Comparison of ENCODE assay signal across 1 cellular context in the genomic region with DNA sequence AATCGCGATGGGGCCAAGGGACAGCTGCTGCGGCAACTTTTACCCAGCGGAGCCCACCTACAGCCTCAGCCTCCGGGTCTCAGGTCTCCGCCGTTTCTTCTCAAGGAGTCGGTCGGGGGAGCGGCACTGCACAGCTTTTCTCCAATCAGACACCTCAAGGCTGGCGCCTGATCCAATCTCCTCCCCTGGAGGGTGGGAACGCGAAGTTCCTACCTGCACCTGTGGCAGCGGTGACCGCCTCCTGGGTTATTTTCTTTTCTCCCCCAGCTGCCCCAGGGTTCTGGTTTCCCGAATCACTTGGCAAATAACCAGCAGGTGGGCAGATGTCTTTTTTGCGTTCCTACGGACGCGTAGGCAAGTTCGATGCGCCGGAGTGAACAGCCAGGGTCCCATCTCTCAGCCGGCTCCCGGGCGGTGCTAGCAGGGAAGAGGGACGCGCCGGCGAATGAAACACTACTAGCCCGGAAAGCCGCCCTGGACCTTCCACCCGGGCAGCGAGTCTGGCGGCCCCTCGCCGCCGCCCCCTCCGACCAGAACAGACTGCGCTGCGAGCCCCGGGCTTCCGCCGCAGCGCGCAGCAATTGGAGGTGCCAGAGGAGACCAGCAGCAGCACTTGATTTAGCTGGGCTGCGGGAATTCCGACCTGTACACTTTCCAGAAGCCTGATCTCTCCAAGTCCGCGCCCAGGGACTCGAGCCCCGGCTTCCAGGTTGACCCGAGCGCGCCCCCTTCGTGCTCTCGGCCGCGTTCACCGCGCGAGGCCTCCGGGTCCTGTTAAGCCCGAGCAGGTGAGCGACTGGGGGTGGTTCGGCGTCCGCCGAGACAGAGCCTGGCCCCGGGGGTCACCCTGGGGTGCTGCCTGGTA.
TF ChIP-seq lines count a peak whose summit lies in the region.

A gene with protein sequence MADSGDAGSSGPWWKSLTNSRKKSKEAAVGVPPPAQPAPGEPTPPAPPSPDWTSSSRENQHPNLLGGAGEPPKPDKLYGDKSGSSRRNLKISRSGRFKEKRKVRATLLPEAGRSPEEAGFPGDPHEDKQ (plus strand): TSS at position 246 of the 865 bp plus-strand sequence. CDS start 2,495 bp downstream, outside the sequence.

TF ChIP-seq in HEK293, 187 proteins besides CTCF, POLR2A, EP300 and RAD21 (continued from another document and continues in another):
- TF ChIP-seq, protein P1, sequence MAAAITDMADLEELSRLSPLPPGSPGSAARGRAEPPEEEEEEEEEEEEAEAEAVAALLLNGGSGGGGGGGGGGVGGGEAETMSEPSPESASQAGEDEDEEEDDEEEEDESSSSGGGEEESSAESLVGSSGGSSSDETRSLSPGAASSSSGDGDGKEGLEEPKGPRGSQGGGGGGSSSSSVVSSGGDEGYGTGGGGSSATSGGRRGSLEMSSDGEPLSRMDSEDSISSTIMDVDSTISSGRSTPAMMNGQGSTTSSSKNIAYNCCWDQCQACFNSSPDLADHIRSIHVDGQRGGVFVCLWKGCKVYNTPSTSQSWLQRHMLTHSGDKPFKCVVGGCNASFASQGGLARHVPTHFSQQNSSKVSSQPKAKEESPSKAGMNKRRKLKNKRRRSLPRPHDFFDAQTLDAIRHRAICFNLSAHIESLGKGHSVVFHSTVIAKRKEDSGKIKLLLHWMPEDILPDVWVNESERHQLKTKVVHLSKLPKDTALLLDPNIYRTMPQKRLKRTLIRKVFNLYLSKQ (tag by site-specific recombination; IDR thresholded peaks at IDR 0.05; ENCODE audit: borderline replicate concordance), result no peak
- no peak for TF ChIP-seq KLF7 (tag by site-specific recombination; IDR thresholded peaks at IDR 0.05; ENCODE audit: borderline replicate concordance)
- 0 out of 2 replicates have a peak, but pooled peaks have one; percentile 39 for TF ChIP-seq ZNF146 (tag by site-specific recombination; IDR thresholded peaks at IDR 0.05)
- peak; percentile 75 for TF ChIP-seq ZBTB26 (tag by site-specific recombination; optimal IDR thresholded peaks at IDR 0.05)
- no peak; the same call in 1 of the 2 replicates for TF ChIP-seq ZNF558 (tag by site-specific recombination; IDR thresholded peaks at IDR 0.05)
- TF ChIP-seq ZNF473 (tag by site-specific recombination; IDR thresholded peaks at IDR 0.05), result no peak
- no peak for TF ChIP-seq INSM2 (tag by site-specific recombination; IDR thresholded peaks at IDR 0.05)
- TF ChIP-seq ZNF24 (tag by site-specific recombination; IDR thresholded peaks at IDR 0.05), result no peak
- TF ChIP-seq, protein P2, sequence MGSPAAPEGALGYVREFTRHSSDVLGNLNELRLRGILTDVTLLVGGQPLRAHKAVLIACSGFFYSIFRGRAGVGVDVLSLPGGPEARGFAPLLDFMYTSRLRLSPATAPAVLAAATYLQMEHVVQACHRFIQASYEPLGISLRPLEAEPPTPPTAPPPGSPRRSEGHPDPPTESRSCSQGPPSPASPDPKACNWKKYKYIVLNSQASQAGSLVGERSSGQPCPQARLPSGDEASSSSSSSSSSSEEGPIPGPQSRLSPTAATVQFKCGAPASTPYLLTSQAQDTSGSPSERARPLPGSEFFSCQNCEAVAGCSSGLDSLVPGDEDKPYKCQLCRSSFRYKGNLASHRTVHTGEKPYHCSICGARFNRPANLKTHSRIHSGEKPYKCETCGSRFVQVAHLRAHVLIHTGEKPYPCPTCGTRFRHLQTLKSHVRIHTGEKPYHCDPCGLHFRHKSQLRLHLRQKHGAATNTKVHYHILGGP (tag by site-specific recombination; IDR thresholded peaks at IDR 0.05), result no peak
- no peak for TF ChIP-seq IKZF3 (tag by site-specific recombination; IDR thresholded peaks at IDR 0.05)
- no peak for TF ChIP-seq ZNF777 (tag by site-specific recombination; IDR thresholded peaks at IDR 0.05; ENCODE audit: borderline replicate concordance)
- TF ChIP-seq PRDM1 (tag by site-specific recombination; IDR thresholded peaks at IDR 0.05), result no peak
- no peak for TF ChIP-seq ZNF114 (tag by site-specific recombination; IDR thresholded peaks at IDR 0.05)
- no peak for TF ChIP-seq ZNF629 (tag by site-specific recombination; IDR thresholded peaks at IDR 0.05)
- TF ChIP-seq ZNF664 (tag by site-specific recombination; IDR thresholded peaks at IDR 0.05), result no peak
- no peak for TF ChIP-seq MZF1 (tag by site-specific recombination; IDR thresholded peaks at IDR 0.05; ENCODE audit: borderline replicate concordance)
- no peak for TF ChIP-seq ZNF19 (tag by site-specific recombination; IDR thresholded peaks at IDR 0.05; ENCODE audit: low read depth)
- TF ChIP-seq ZFP41 (tag by site-specific recombination; IDR thresholded peaks at IDR 0.05; ENCODE audit: borderline replicate concordance), result no peak
- TF ChIP-seq ZNF510 (tag by site-specific recombination; IDR thresholded peaks at IDR 0.05; ENCODE audit: insufficient replicate concordance), result no peak
- no peak for TF ChIP-seq YY1 (tag by site-specific recombination; IDR thresholded peaks at IDR 0.05)
- TF ChIP-seq ZNF658 (tag by site-specific recombination; IDR thresholded peaks at IDR 0.05), result no peak
- peak; percentile 50 for TF ChIP-seq ZFHX2 (tag by site-specific recombination; conservative IDR thresholded peaks at IDR 0.05)
- no peak for TF ChIP-seq KLF8 (tag by site-specific recombination; IDR thresholded peaks at IDR 0.05)
- no peak for TF ChIP-seq ZNF274 (IDR thresholded peaks at IDR 0.05; ENCODE audit: low read length)
- TF ChIP-seq ZNF274 (tag by site-specific recombination; IDR thresholded peaks at IDR 0.05; ENCODE audit: borderline replicate concordance), result no peak
- TF ChIP-seq ZNF37A (tag by site-specific recombination; IDR thresholded peaks at IDR 0.05), result no peak
- TF ChIP-seq ZNF596 (tag by site-specific recombination; IDR thresholded peaks at IDR 0.05), result no peak
- no peak for TF ChIP-seq ZNF585B (tag by site-specific recombination; IDR thresholded peaks at IDR 0.05)
- TF ChIP-seq ZNF16 (tag by site-specific recombination; IDR thresholded peaks at IDR 0.05; ENCODE audit: low read depth), result no peak
- TF ChIP-seq, protein P3, sequence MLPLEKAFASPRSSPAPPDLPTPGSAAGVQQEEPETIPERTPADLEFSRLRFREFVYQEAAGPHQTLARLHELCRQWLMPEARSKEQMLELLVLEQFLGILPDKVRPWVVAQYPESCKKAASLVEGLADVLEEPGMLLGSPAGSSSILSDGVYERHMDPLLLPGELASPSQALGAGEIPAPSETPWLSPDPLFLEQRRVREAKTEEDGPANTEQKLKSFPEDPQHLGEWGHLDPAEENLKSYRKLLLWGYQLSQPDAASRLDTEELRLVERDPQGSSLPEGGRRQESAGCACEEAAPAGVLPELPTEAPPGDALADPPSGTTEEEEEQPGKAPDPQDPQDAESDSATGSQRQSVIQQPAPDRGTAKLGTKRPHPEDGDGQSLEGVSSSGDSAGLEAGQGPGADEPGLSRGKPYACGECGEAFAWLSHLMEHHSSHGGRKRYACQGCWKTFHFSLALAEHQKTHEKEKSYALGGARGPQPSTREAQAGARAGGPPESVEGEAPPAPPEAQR (tag by site-specific recombination; IDR thresholded peaks at IDR 0.05), result no peak
- no peak for TF ChIP-seq ZNF791 (tag by site-specific recombination; IDR thresholded peaks at IDR 0.05)
- TF ChIP-seq SP3 (tag by site-specific recombination; IDR thresholded peaks at IDR 0.05), result peak; percentile 34
- TF ChIP-seq ZNF792 (tag by site-specific recombination; IDR thresholded peaks at IDR 0.05), result no peak
- TF ChIP-seq KLF9 (tag by site-specific recombination; IDR thresholded peaks at IDR 0.05; ENCODE audit: low read depth), result no peak; the same call in 1 of the 2 replicates
- TF ChIP-seq, protein P4, sequence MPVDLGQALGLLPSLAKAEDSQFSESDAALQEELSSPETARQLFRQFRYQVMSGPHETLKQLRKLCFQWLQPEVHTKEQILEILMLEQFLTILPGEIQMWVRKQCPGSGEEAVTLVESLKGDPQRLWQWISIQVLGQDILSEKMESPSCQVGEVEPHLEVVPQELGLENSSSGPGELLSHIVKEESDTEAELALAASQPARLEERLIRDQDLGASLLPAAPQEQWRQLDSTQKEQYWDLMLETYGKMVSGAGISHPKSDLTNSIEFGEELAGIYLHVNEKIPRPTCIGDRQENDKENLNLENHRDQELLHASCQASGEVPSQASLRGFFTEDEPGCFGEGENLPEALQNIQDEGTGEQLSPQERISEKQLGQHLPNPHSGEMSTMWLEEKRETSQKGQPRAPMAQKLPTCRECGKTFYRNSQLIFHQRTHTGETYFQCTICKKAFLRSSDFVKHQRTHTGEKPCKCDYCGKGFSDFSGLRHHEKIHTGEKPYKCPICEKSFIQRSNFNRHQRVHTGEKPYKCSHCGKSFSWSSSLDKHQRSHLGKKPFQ (tag by site-specific recombination; IDR thresholded peaks at IDR 0.05), result no peak
- no peak for TF ChIP-seq ZNF354C (tag by site-specific recombination; IDR thresholded peaks at IDR 0.05; ENCODE audit: borderline replicate concordance, low read depth)
- no peak for TF ChIP-seq ZNF239 (tag by site-specific recombination; IDR thresholded peaks at IDR 0.05)
- TF ChIP-seq MEIS1 (CRISPR knock-in tag; IDR thresholded peaks at IDR 0.05; ENCODE audit: borderline replicate concordance), result no peak
- TF ChIP-seq ZNF501 (tag by site-specific recombination; IDR thresholded peaks at IDR 0.05), result no peak; the same call in 1 of the 2 replicates
- no peak for TF ChIP-seq ZNF2 (tag by site-specific recombination; IDR thresholded peaks at IDR 0.05)
- TF ChIP-seq ZBTB21 (tag by site-specific recombination; IDR thresholded peaks at IDR 0.05), result no peak
- TF ChIP-seq, protein P5, sequence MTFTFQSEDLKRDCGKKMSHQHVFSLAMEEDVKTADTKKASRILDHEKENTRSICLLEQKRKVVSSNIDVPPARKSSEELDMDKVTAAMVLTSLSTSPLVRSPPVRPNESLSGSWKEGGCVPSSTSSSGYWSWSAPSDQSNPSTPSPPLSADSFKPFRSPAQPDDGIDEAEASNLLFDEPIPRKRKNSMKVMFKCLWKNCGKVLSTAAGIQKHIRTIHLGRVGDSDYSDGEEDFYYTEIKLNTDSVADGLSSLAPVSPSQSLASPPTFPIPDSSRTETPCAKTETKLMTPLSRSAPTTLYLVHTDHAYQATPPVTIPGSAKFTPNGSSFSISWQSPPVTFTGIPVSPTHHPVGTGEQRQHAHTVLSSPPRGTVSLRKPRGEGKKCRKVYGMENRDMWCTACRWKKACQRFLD (tag by site-specific recombination; IDR thresholded peaks at IDR 0.05), result no peak
- TF ChIP-seq, protein P6, sequence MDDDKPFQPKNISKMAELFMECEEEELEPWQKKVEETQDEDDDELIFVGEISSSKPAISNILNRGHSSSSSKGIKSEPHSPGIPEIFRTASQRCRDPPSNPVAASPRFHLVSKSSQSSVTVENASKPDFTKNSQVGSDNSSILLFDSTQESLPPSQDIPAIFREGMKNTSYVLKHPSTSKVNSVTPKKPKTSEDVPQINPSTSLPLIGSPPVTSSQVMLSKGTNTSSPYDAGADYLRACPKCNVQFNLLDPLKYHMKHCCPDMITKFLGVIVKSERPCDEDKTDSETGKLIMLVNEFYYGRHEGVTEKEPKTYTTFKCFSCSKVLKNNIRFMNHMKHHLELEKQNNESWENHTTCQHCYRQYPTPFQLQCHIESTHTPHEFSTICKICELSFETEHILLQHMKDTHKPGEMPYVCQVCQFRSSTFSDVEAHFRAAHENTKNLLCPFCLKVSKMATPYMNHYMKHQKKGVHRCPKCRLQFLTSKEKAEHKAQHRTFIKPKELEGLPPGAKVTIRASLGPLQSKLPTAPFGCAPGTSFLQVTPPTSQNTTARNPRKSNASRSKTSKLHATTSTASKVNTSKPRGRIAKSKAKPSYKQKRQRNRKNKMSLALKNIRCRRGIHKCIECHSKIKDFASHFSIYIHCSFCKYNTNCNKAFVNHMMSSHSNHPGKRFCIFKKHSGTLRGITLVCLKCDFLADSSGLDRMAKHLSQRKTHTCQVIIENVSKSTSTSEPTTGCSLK (tag by site-specific recombination; IDR thresholded peaks at IDR 0.05), result no peak
- TF ChIP-seq PRDM6 (tag by site-specific recombination; IDR thresholded peaks at IDR 0.05), result no peak
- TF ChIP-seq, protein P7, sequence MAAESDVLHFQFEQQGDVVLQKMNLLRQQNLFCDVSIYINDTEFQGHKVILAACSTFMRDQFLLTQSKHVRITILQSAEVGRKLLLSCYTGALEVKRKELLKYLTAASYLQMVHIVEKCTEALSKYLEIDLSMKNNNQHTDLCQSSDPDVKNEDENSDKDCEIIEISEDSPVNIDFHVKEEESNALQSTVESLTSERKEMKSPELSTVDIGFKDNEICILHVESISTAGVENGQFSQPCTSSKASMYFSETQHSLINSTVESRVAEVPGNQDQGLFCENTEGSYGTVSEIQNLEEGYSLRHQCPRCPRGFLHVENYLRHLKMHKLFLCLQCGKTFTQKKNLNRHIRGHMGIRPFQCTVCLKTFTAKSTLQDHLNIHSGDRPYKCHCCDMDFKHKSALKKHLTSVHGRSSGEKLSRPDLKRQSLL (tag by site-specific recombination; IDR thresholded peaks at IDR 0.05), result no peak
